ENCODE assay signal across 14 cellular contexts in genomic region chr16:66910175-66910940, GRCh38. TPM values are rescaled to one million over a fixed set of nuclear protein-coding genes. Genes with fewer than 3 reads are reported as not detected.
"Had no signal": no experiment of that assay in that cellular context is flagged by ENCODE, and none has a peak within 500 bp of the region (broad histone marks: within the 10 kb centered on the region; RNA-seq: fewer than 3 reads in every experiment).

No MANE protein-coding gene starts in this region.

- H3K27ac Mint-ChIP-seq: activated B cell treated with CpG ODN at 0.5 μM for 24 hours; activated CD8-positive, alpha-beta T cell treated with anti-CD3 and anti-CD28 coated beads for 36 hours had no signal

- H3K4me1 Mint-ChIP-seq: activated B cell treated with CpG ODN at 0.5 μM for 24 hours had no signal

- H3K27me3 Mint-ChIP-seq: activated CD8-positive, alpha-beta T cell treated with anti-CD3 and anti-CD28 coated beads for 36 hours had no signal

- H3K9me3 Mint-ChIP-seq: activated B cell treated with CpG ODN at 0.5 μM for 24 hours; activated CD8-positive, alpha-beta T cell treated with anti-CD3 and anti-CD28 coated beads for 36 hours; activated T-cell treated with anti-CD3 and anti-CD28 coated beads, Interleukin-2, amount 50 U/mL, for 4 hours had no signal

- DNase-seq: activated B cell treated with CpG ODN at 0.5 μM for 24 hours; activated effector memory CD4-positive, alpha-beta T cell treated with Interleukin-2 at 50 U/mL for 16 hours; activated naive CD4-positive, alpha-beta T cell treated with anti-CD3 and anti-CD28 coated beads, Interleukin-2, amount 50 U/mL, for 16 hours; activated T-cell treated with anti-CD3 and anti-CD28 coated beads, Interleukin-2, amount 50 U/mL, for 4 hours; midbrain; stimulated activated CD4-positive, alpha-beta T cell treated with anti-CD3 and anti-CD28 coated beads, Interleukin-12 subunit alpha, Interleukin-12 subunit beta, amount 100 ng/mL, for 4 hours; stomach; upper lobe of right lung had no signal

- H3K4me3 Mint-ChIP-seq: activated B cell treated with CpG ODN at 0.5 μM for 24 hours; activated CD8-positive, alpha-beta T cell treated with anti-CD3 and anti-CD28 coated beads for 36 hours; activated T-cell treated with anti-CD3 and anti-CD28 coated beads, Interleukin-2, amount 50 U/mL, for 4 hours had no signal

- ATAC-seq: upper lobe of right lung had no signal

RNA-seq across cellular contexts. Expression of gene CDH16, which starts 8.3 kb away (rescaled TPM):
- total RNA-seq: activated B cell treated with CpG ODN at 0.5 μM for 24 hours; activated CD8-positive, alpha-beta T cell treated with anti-CD3 and anti-CD28 coated beads for 36 hours; activated T-cell treated with anti-CD3 and anti-CD28 coated beads, Interleukin-2, amount 50 U/mL, for 4 hours; fibroblast of villous mesenchyme; osteocyte; pulmonary artery endothelial cell; T-helper 2 cell treated with Interferon-gamma antibody and Interleukin-4, amounts not matched to agents 100 ng/mL and 5 ng/mL, for 36 hours; thoracic aorta; upper lobe of right lung had no signal

RNA-seq across cellular contexts. Expression of gene RRAD, which starts 15.0 kb away (rescaled TPM):
- total RNA-seq: activated B cell treated with CpG ODN at 0.5 μM for 24 hours had no signal
